In genomic region chr4:47478799-47479198, GRCh38 we compare ENCODE assay signal across 16 cellular contexts. TPM values are rescaled to one million over a fixed set of nuclear protein-coding genes. Genes with fewer than 3 reads are reported as not detected.
DNase-seq lines count a peak whose midpoint lies in the region; ATAC-seq and TF ChIP-seq lines count a peak whose summit lies in the region.
"Had no signal": no experiment of that assay in that cellular context is flagged by ENCODE, and none has a peak within 500 bp of the region (broad histone marks: within the 10 kb centered on the region; RNA-seq: fewer than 3 reads in every experiment).

No MANE protein-coding gene starts in this region.

- H3K56ac ChIP-seq in IMR-90 (ENCODE audit: extremely low read depth, insufficient read depth, low read length), result no peak overlapping the region

- H2BK120ac ChIP-seq in IMR-90 (ENCODE audit: low read depth, low read length), result no peak overlapping the region

- 95% methylated on average over 3 of the region's 4 CpGs; no CpG with 5 or more reads in 1 of the 2 experiments for WGBS in IMR-90 (ENCODE audit: extremely low coverage in 2 of 2, insufficient read length in 1 of 2), 2 experiments
- 49 to 53% methylated on average over 4 of the region's 4 CpGs for WGBS in transverse colon (ENCODE audit: low coverage in 1 of 2), 2 donors
- WGBS in smooth muscle cell (ENCODE audit: low lambda C conversion rate), result 81% methylated on average over 4 of the region's 4 CpGs

- H4K8ac ChIP-seq in IMR-90 (ENCODE audit: low read depth in 2 of 2, low read length in 2 of 2), result no peak overlapping the region

- H2AK5ac ChIP-seq in IMR-90 (ENCODE audit: low read depth, low read length), result peak overlapping the region; percentile 76; the same call in 1 of the 2 replicates

- no peak overlapping the region for H3K14ac ChIP-seq in IMR-90 (replicated peaks; ENCODE audit: low read depth, low read length)

- TF ChIP-seq POLR2A in IMR-90 (IDR thresholded peaks at IDR 0.05; ENCODE audit: low read depth, low read length), result no peak
- TF ChIP-seq POLR2A in transverse colon (IDR thresholded peaks at IDR 0.05), result no peak
- TF ChIP-seq POLR2A in gastrocnemius medialis (IDR thresholded peaks at IDR 0.05), result no peak

- H3K9me3 ChIP-seq in IMR-90 (ENCODE audit: control insufficient read depth, insufficient read depth, low read length) (no peaks in the 10 kb centered on the region), mucosa of descending colon (no peaks in the 10 kb centered on the region), transverse colon (no peaks in the 10 kb centered on the region), smooth muscle cell (replicated peaks; ENCODE audit: low read depth) (no peaks in the 10 kb centered on the region), gastrocnemius medialis (no peaks in the 10 kb centered on the region)
- H3K9me3 ChIP-seq: BE2C, Caco-2 had no signal

- H3K4me2 ChIP-seq in IMR-90 (ENCODE audit: low read depth, low read length), result no peak overlapping the region
- H3K4me2 ChIP-seq in smooth muscle cell, result no peak overlapping the region
- H3K4me2 ChIP-seq: GM23338 had no signal

- no peaks in the 10 kb centered on the region for H3K27me3 ChIP-seq in IMR-90 (ENCODE audit: control insufficient read depth, insufficient read depth, low read length)
- H3K27me3 ChIP-seq in foreskin keratinocyte, result no peaks in the 10 kb centered on the region
- no peaks in the 10 kb centered on the region for H3K27me3 ChIP-seq in transverse colon
- H3K27me3 ChIP-seq in smooth muscle cell (ENCODE audit: low read depth), result no peaks in the 10 kb centered on the region
- H3K27me3 ChIP-seq in gastrocnemius medialis, result no peaks in the 10 kb centered on the region
- H3K27me3 ChIP-seq: BE2C had no signal

- H4K91ac ChIP-seq in IMR-90 (ENCODE audit: insufficient read depth, low read depth, low read length), result no peak overlapping the region

- H3K9ac ChIP-seq in IMR-90 (ENCODE audit: low read depth, low read length) (no peak overlapping the region), smooth muscle cell (ENCODE audit: low read depth) (no peak overlapping the region)

- no peaks in the 10 kb centered on the region for H3K79me1 ChIP-seq in IMR-90 (ENCODE audit: low read depth in 1 of 2, low read length in 2 of 2)

- dilution Hi-C loops in IMR-90 (cut with HindIII; ENCODE audit: low sequenced_read_pairs, unreplicated experiment), result no loop called here

- in situ Hi-C loops in IMR-90 (cut with MboI; ENCODE audit: low sequenced_read_pairs), result no loop called here
- in situ Hi-C loops in transverse colon (cut with MboI; ENCODE audit: low pct_ligation_motif_present in 1 of 4, low pct_unique_long_range_greater_than_20kb in 1 of 4, low sequenced_read_pairs in 3 of 4), result loop anchor here in 1 of 4 donors (25.0 kb wide), 1 partner anchor 434 kb away; the partner anchor contains the start of gene NFXL1
- in situ Hi-C loops in gastrocnemius medialis (cut with MboI; ENCODE audit: low sequenced_read_pairs in 4 of 4), result no loop called here

- no peaks in the 10 kb centered on the region for H3K9me1 ChIP-seq in IMR-90 (ENCODE audit: insufficient read depth, low read length)

- H3K79me2 ChIP-seq in smooth muscle cell (ENCODE audit: low read depth), result no peaks in the 10 kb centered on the region

- H3K36me3 ChIP-seq in IMR-90 (ENCODE audit: control insufficient read depth, insufficient read depth, low read length) (no peaks in the 10 kb centered on the region), mucosa of descending colon (ENCODE audit: low read depth) (no peaks in the 10 kb centered on the region), transverse colon (no peaks in the 10 kb centered on the region), smooth muscle cell (ENCODE audit: low read depth) (no peaks in the 10 kb centered on the region), gastrocnemius medialis (no peaks in the 10 kb centered on the region)
- H3K36me3 ChIP-seq: BE2C had no signal

- H3K27ac ChIP-seq in IMR-90 (ENCODE audit: insufficient read depth, low read length) (no peak overlapping the region), foreskin keratinocyte (no peak overlapping the region), transverse colon (no peak overlapping the region), smooth muscle cell (ENCODE audit: low read depth) (no peak overlapping the region), gastrocnemius medialis (no peak overlapping the region)
- H3K27ac ChIP-seq: HL-60 had no signal

- H3K4me3 ChIP-seq in IMR-90 (ENCODE audit: insufficient read depth, low read depth, low read length), result no peak overlapping the region
- no peak overlapping the region for H3K4me3 ChIP-seq in mucosa of descending colon
- H3K4me3 ChIP-seq in transverse colon, result no peak overlapping the region
- no peak overlapping the region for H3K4me3 ChIP-seq in smooth muscle cell
- H3K4me3 ChIP-seq in gastrocnemius medialis, result no peak overlapping the region
- H3K4me3 ChIP-seq: GM23338, K562 had no signal

- intact Hi-C loops in IMR-90 (cut with micrococcal nuclease), result no loop called here
- intact Hi-C loops in mucosa of descending colon (cut with DNase I, micrococcal nuclease), result no loop called here
- intact Hi-C loops in transverse colon (cut with DNase I; ENCODE audit: low total_unique reads), result no loop called here
- intact Hi-C loops in gastrocnemius medialis (cut with DNase I; ENCODE audit: low total_unique reads), result no loop called here

- no peak overlapping the region for H2BK15ac ChIP-seq in IMR-90 (ENCODE audit: low read depth, low read length)

- H2BK5ac ChIP-seq in IMR-90 (ENCODE audit: low read depth, low read length, poor library complexity, severe bottlenecking), result no peak overlapping the region

- H4K20me1 ChIP-seq in IMR-90 (ENCODE audit: insufficient read depth, low read length) (no peaks in the 10 kb centered on the region), smooth muscle cell (ENCODE audit: low read depth) (no peaks in the 10 kb centered on the region)

- no peak overlapping the region; the same call in 1 of the 2 replicates for H3K23ac ChIP-seq in IMR-90 (ENCODE audit: low read depth, low read length)

- no peak overlapping the region for H3K18ac ChIP-seq in IMR-90 (ENCODE audit: low read depth, low read length)

- no peak for TF ChIP-seq RAD21 in IMR-90 (IDR thresholded peaks at IDR 0.05; ENCODE audit: low read length)

- H3F3A ChIP-seq in smooth muscle cell (ENCODE audit: low read depth), result no peaks in the 10 kb centered on the region

- H3K4ac ChIP-seq in IMR-90 (ENCODE audit: low read depth, low read length), result no peak overlapping the region

- BruUV-seq in IMR-90 (replicated peaks; lab: Mats Ljungman, UMichigan), result no TSS peak

- no peak for TF ChIP-seq EP300 in transverse colon (IDR thresholded peaks at IDR 0.05; ENCODE audit: low read depth)

- CTCF ChIA-PET in IMR-90 (lab: Yijun Ruan, JAX), result no interaction called here

- no peak overlapping the region for H2BK20ac ChIP-seq in IMR-90 (ENCODE audit: low read depth, low read length)

- H3K4me1 ChIP-seq in IMR-90 (ENCODE audit: control insufficient read depth, insufficient read depth, low read length) (peaks cover under 1% of the 10 kb centered on the region; the same call in 1 of the 2 replicates), foreskin keratinocyte (peaks cover 21% of the 10 kb centered on the region), mucosa of descending colon (ENCODE audit: low read depth) (no peaks in the 10 kb centered on the region), transverse colon (no peaks in the 10 kb centered on the region), smooth muscle cell (ENCODE audit: low read depth) (no peaks in the 10 kb centered on the region), gastrocnemius medialis (no peaks in the 10 kb centered on the region)
- H3K4me1 ChIP-seq: BE2C had no signal

- POLR2A ChIA-PET in IMR-90 (lab: Charles Lee; ENCODE audit: unreplicated experiment), result no interaction called here

- H2AFZ ChIP-seq in IMR-90 (replicated peaks; ENCODE audit: low read length, poor library complexity), result no peak overlapping the region
- no peak overlapping the region for H2AFZ ChIP-seq in smooth muscle cell (ENCODE audit: low read depth)
- H2AFZ ChIP-seq: GM23338 had no signal

- H4K5ac ChIP-seq in IMR-90 (ENCODE audit: low read depth, low read length), result no peak overlapping the region

- ATAC-seq in IMR-90 (ENCODE audit: low read depth) (no peak), foreskin keratinocyte (peak; percentile 20), mucosa of descending colon (peak; percentile 92), gastrocnemius medialis (no peak)
- ATAC-seq: GM23338, K562 had no signal

- no peak for TF ChIP-seq CTCF in IMR-90 (conservative IDR thresholded peaks at IDR 0.05; ENCODE audit: low read depth, low read length)
- no peak for TF ChIP-seq CTCF in foreskin keratinocyte (conservative IDR thresholded peaks at IDR 0.05)
- no peak for TF ChIP-seq CTCF in mucosa of descending colon (IDR thresholded peaks at IDR 0.05)
- TF ChIP-seq CTCF in transverse colon (IDR thresholded peaks at IDR 0.05), result no peak
- no peak for TF ChIP-seq CTCF in smooth muscle cell (IDR thresholded peaks at IDR 0.05; ENCODE audit: borderline replicate concordance, insufficient read depth, poor library complexity, severe bottlenecking)
- TF ChIP-seq CTCF in gastrocnemius medialis (IDR thresholded peaks at IDR 0.05 in 4 of 5, conservative IDR thresholded peaks at IDR 0.05 in 1 of 5), result no peak

- H2AK9ac ChIP-seq in IMR-90 (replicated peaks; ENCODE audit: low read depth, low read length, poor library complexity), result no peak overlapping the region

- DNase-seq in IMR-90, result no peak
- peak in 1 of 2 donors; percentile 15 for DNase-seq in foreskin keratinocyte
- no peak for DNase-seq in mucosa of descending colon
- DNase-seq in transverse colon, result peak; percentile 54
- no peak for DNase-seq in smooth muscle cell (lab: John Stamatoyannopoulos, UW; ENCODE audit: unreplicated experiment)
- DNase-seq in gastrocnemius medialis, result no peak
- DNase-seq in cerebellar cortex (ENCODE audit: low spot score), result no peak
- DNase-seq: BE2C; C1 segment of cervical spinal cord; Caco-2; CD4-positive, CD25-positive, alpha-beta regulatory T cell; GDM1; HCEC 1CT had no signal

RNA-seq across cellular contexts. Expression of gene ATP10D, which starts 6.3 kb away (rescaled TPM):
- total RNA-seq in IMR-90 (2012; rRNA removed) (90.3 and 135 TPM in 2 replicates), foreskin keratinocyte (32.4 and 33.0 TPM in 2 replicates), mucosa of descending colon (10 to 100 TPM in 2 of 3 donors, 1 to 10 TPM in 1; 9.9 to 24.9 (median 11.4) TPM), transverse colon (10 to 100 TPM in 1 of 4 donors, 1 to 10 TPM in 3; 3.8 to 14.1 (median 7.7) TPM), smooth muscle cell (28.4 and 29.6 TPM in 2 replicates), gastrocnemius medialis (1 to 10 TPM; 1.5 to 3.2 (median 2.8) TPM)
- polyA plus RNA-seq in IMR-90 (2012; rRNA removed) (26.1 and 28.9 TPM in 2 replicates), foreskin keratinocyte (8.4 and 10.2 TPM in 2 replicates), smooth muscle cell (8.6 and 9.2 TPM in 2 replicates)
- polyA plus RNA-seq in IMR-90 (2012; cell fraction: cytosol; rRNA removed), result 15.2 and 42.0 TPM in 2 replicates
- polyA plus RNA-seq in IMR-90 (2012; cell fraction: nucleus; rRNA removed; ENCODE audit: low replicate concordance), result 19.7 and 67.8 TPM in 2 replicates

RNA-seq across cellular contexts. Expression of gene COMMD8, which starts 15.3 kb away (rescaled TPM):
- total RNA-seq in IMR-90 (2012; rRNA removed), result 12.5 and 29.4 TPM in 2 replicates
- polyA plus RNA-seq in IMR-90 (2012; rRNA removed), result 11.0 and 12.6 TPM in 2 replicates
- 2.2 and 4.5 TPM in 2 replicates for polyA plus RNA-seq in IMR-90 (2012; cell fraction: cytosol; rRNA removed)
- polyA plus RNA-seq in IMR-90 (2012; cell fraction: nucleus; rRNA removed; ENCODE audit: low replicate concordance), result 0.51 and 3.9 TPM in 2 replicates
- 33.5 and 37.4 TPM in 2 replicates for total RNA-seq in foreskin keratinocyte
- 27.8 and 28.2 TPM in 2 replicates for polyA plus RNA-seq in foreskin keratinocyte
- 10 to 100 TPM; 11.3 to 16.4 (median 14.5) TPM for total RNA-seq in mucosa of descending colon
- total RNA-seq in transverse colon, result 10 to 100 TPM in 2 of 4 donors, 1 to 10 TPM in 1, under 1 TPM in 1; 0.80 to 20.2 (median 8.2) TPM
- 35.5 and 51.9 TPM in 2 replicates for total RNA-seq in smooth muscle cell
- 29.0 and 38.5 TPM in 2 replicates for polyA plus RNA-seq in smooth muscle cell
- total RNA-seq in gastrocnemius medialis, result 1 to 10 TPM; 4.8 to 8.5 (median 6.4) TPM

Comparison
In these comparisons a context has a peak if more than half of its experiments do, and no peak if none do; other contexts are left out.
1. ATAC-seq: peak in foreskin keratinocyte (single experiment) and mucosa of descending colon (single experiment); none in IMR-90 (single experiment) and gastrocnemius medialis (0 of 2).